In the genomic region with DNA sequence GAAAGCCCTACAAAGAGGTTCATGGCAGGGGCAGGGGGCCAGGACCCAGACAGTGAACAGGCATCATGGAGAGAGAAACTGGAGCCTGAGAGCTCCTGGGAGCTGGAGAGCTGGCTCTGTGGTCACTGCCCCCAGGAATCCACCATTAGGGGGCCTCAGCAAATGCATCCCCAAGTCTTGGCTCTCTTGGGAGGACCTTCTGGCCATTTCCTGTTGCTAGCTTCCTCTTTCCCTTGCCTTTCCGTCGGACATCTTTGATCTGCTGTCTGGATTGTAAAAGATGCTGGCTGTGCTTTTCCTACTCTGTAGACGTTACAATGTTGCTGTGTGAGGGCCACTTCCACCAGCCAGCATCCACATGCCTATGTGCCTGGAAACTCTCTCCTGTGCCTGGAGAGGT, we compare ENCODE assay signal across 1 cellular context.
TF ChIP-seq lines count a peak whose summit lies in the region.

No MANE protein-coding gene starts in this region.

TF ChIP-seq in H1, 55 proteins besides CTCF, POLR2A, EP300 and RAD21:
- TF ChIP-seq SP1 (IDR thresholded peaks at IDR 0.05; ENCODE audit: low read depth, low read length) (no peak), YY1 (IDR thresholded peaks at IDR 0.05; ENCODE audit: low read depth, low read length) (peak; percentile 72; the same call in 1 of the 2 replicates), HDAC6 (IDR thresholded peaks at IDR 0.05; ENCODE audit: low read depth, low read length) (no peak)
TF ChIP-seq in H1: peak in this region for 1.
